Comparison of ENCODE assay signal across 9 cellular contexts in the genomic region with DNA sequence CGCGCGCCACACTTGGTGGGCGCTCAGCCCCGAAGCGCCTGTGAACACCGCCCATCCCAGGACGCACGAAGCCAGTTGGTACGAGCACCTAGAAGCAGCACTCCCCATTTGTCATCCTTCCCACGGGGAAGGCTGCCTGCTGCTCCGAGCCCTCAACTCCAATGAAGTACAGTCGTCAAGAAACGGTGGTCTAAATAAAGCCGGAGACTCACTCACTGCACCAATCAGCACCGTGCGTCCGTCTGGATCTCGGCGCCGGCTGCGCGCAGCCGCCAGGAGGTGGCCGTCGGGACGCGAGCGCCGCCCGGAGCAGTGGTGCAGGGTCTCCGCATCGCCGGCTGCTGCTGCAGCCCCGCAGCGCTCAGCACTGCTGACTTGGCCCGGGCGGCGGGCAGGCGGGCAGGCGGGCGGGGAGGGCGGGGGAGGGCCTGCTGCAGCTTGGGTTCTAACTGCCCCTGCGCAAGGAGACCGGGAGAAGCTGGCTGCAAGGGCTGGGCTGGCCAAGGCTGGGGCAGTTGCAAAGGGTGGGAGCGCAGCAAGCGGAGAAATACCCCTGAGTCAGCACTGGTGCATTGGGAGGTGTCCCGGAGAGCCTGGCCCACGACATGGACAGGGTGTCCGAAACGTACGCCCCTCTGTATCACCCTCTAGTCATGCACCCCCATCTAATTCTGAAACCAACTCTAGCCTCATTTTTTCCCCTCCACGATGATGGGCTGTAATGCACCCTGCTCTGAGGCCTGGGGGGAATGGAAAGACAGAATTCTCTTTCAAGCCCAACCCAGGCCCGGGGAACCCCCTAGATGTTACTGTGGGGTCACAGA. TPM values are rescaled to one million over a fixed set of nuclear protein-coding genes. Genes with fewer than 3 reads are reported as not detected.
DNase-seq lines count a peak whose midpoint lies in the region; ATAC-seq and TF ChIP-seq lines count a peak whose summit lies in the region.
"Had no signal": no experiment of that assay in that cellular context is flagged by ENCODE, and none has a peak within 500 bp of the region (broad histone marks: within the 10 kb centered on the region; RNA-seq: fewer than 3 reads in every experiment).

No MANE protein-coding gene starts in this region.

- no peaks in the 10 kb centered on the region for H3K9me3 Mint-ChIP-seq in progenitor cell of endocrine pancreas (ENCODE audit: low read depth)

- H3K4me3 Mint-ChIP-seq in progenitor cell of endocrine pancreas (ENCODE audit: low read depth) = peak overlapping the region; percentile 35

- H3K36me3 Mint-ChIP-seq in progenitor cell of endocrine pancreas (ENCODE audit: insufficient read depth) = no peaks in the 10 kb centered on the region

- H3K27ac ChIP-seq in prostate gland = no peak overlapping the region

- H3K4me1 ChIP-seq in prostate gland (replicated peaks) = peaks cover 5% of the 10 kb centered on the region

- WGBS in prostate gland = 36% methylated on average over 25 of the region's 54 CpGs

- TF ChIP-seq POLR2A in prostate gland (IDR thresholded peaks at IDR 0.05) = no peak

- H3K27me3 ChIP-seq in prostate gland (replicated peaks; ENCODE audit: insufficient read depth) = peaks cover 5% of the 10 kb centered on the region

- no peaks in the 10 kb centered on the region for H3K9me3 ChIP-seq in prostate gland

- intact Hi-C loops in prostate gland (cut with DNase I) = no loop called here

- H3K36me3 ChIP-seq in prostate gland = no peaks in the 10 kb centered on the region

- no peak overlapping the region for H3K27ac Mint-ChIP-seq in progenitor cell of endocrine pancreas

- peaks cover 9% of the 10 kb centered on the region for H3K4me1 Mint-ChIP-seq in progenitor cell of endocrine pancreas (ENCODE audit: low read depth)

- no peak for ATAC-seq in HG03097 (IDR thresholded peaks at IDR 0.05; ENCODE audit: low FRiP score, unreplicated experiment)

- TF ChIP-seq CTCF in progenitor cell of endocrine pancreas (IDR thresholded peaks at IDR 0.05; ENCODE audit: unreplicated experiment) (peak; percentile 41), prostate gland (IDR thresholded peaks at IDR 0.05) (peak in 2 of 4 experiments; percentile 22)

- no peak overlapping the region for H3K4me3 ChIP-seq in prostate gland

- DNase-seq in Daoy (ENCODE audit: low read depth) = peak; percentile 41
- peak; percentile 80 for DNase-seq in NCI-H2227 (lab: John Stamatoyannopoulos, UW; ENCODE audit: unreplicated experiment)
- peak; percentile 43 for DNase-seq in fibroblast of peridontal ligament (ENCODE audit: extremely low read depth)
- DNase-seq in progenitor cell of endocrine pancreas (ENCODE audit: low spot score, unreplicated experiment) = peak; percentile 38
- no peak for DNase-seq in HK-2 (ENCODE audit: unreplicated experiment)
- no peak for DNase-seq in prostate gland (ENCODE audit: low spot score)
- DNase-seq in C1 segment of cervical spinal cord (lab: John Stamatoyannopoulos, UW) = no peak
- DNase-seq: MV-4-11 had no signal

- peaks cover 79% of the 10 kb centered on the region for H3K27me3 Mint-ChIP-seq in progenitor cell of endocrine pancreas

RNA-seq across cellular contexts. Expression of gene H6PD, which starts 35.8 kb away (rescaled TPM):
- total RNA-seq in Daoy (2014; rRNA removed; shearing (Covaris generic)) = 7.1 and 9.9 TPM in 2 replicates
- total RNA-seq in progenitor cell of endocrine pancreas = 36.0 and 36.2 TPM in 2 replicates
- total RNA-seq in prostate gland = 10 to 100 TPM; 52.8 to 88.8 TPM

Comparison
In these comparisons a context has a peak if more than half of its experiments do, and no peak if none do; other contexts are left out.
1. DNase-seq: peak in Daoy (single experiment), NCI-H2227 (single experiment), fibroblast of peridontal ligament (single experiment) and progenitor cell of endocrine pancreas (single experiment); none in HK-2 (single experiment), prostate gland (single experiment) and C1 segment of cervical spinal cord (0 of 14).